Comparison of ENCODE assay signal across 33 cellular contexts in genomic region chr4:126799471-126799870, GRCh38.
A peak's percentile ranks its signal among the peaks of the same experiment; 100 is the strongest.
DNase-seq lines count a peak whose midpoint lies in the region; FAIRE-seq and TF ChIP-seq lines count a peak whose summit lies in the region.
"Had no signal": no experiment of that assay in that cellular context is flagged by ENCODE, and none has a peak within 500 bp of the region (broad histone marks: within the 10 kb centered on the region; RNA-seq: fewer than 3 reads in every experiment).

No MANE protein-coding gene starts in this region.

- no peak overlapping the region for H3K27ac ChIP-seq in astrocyte (ENCODE audit: low read depth, low read length)
- no peak overlapping the region for H3K27ac ChIP-seq in osteoblast (ENCODE audit: low read depth, low read length)
- H3K27ac ChIP-seq in Karpas-422 (ENCODE audit: low read length), result no peak overlapping the region
- H3K27ac ChIP-seq: A549, cardiac muscle cell, coronary artery, neutrophil, thoracic aorta, vagina had no signal

- H3K4me3 Mint-ChIP-seq in HFFc6 (no peak overlapping the region), astrocyte (ENCODE audit: unreplicated experiment) (no peak overlapping the region)
- H3K4me3 Mint-ChIP-seq: activated CD4-positive, alpha-beta memory T cell treated with anti-CD3 and anti-CD28 coated beads, Interleukin-2, amount 10 ng/mL, durations not matched to agents 7 days and 5 days; activated T-helper 17 cell treated with anti-CD3 and anti-CD28 coated beads, Interleukin-2, amount 50 U/mL, for 72 hours; B cell; endodermal cell; IgD-negative memory B cell; stimulated activated naive CD8-positive, alpha-beta T cell treated with anti-CD3 and anti-CD28 coated beads, Interleukin-15, Interleukin-2, amounts not matched to agents 100 ng/mL and 50 ng/mL, for 24 hours; T-helper 1 cell treated with Interleukin-12 subunit alpha and Interleukin-12 subunit beta and Interleukin-4 antibody, amounts not matched to agents 30 μg/mL and 1 μg/mL, for 36 hours had no signal

- H3K79me2 ChIP-seq in astrocyte (ENCODE audit: insufficient read depth, low read length), result no peaks in the 10 kb centered on the region
- no peaks in the 10 kb centered on the region for H3K79me2 ChIP-seq in osteoblast (ENCODE audit: insufficient read depth, low read length)
- no peaks in the 10 kb centered on the region for H3K79me2 ChIP-seq in Karpas-422 (ENCODE audit: low read length)

- no peaks in the 10 kb centered on the region for H3K27me3 Mint-ChIP-seq in HFFc6 (ENCODE audit: insufficient read depth)
- no peaks in the 10 kb centered on the region for H3K27me3 Mint-ChIP-seq in astrocyte (ENCODE audit: low read depth, unreplicated experiment)
- H3K27me3 Mint-ChIP-seq: activated CD4-positive, alpha-beta memory T cell treated with anti-CD3 and anti-CD28 coated beads, Interleukin-2, amount 10 ng/mL, durations not matched to agents 7 days and 5 days; activated T-helper 17 cell treated with anti-CD3 and anti-CD28 coated beads, Interleukin-2, amount 50 U/mL, for 72 hours; B cell; IgD-negative memory B cell; stimulated activated naive CD8-positive, alpha-beta T cell treated with anti-CD3 and anti-CD28 coated beads, Interleukin-15, Interleukin-2, amounts not matched to agents 100 ng/mL and 50 ng/mL, for 24 hours had no signal

- peak overlapping the region; percentile 47; the same call in 1 of the 2 replicates for H3K27ac Mint-ChIP-seq in HFFc6
- H3K27ac Mint-ChIP-seq in astrocyte (ENCODE audit: unreplicated experiment), result no peak overlapping the region
- H3K27ac Mint-ChIP-seq: activated CD4-positive, alpha-beta memory T cell treated with anti-CD3 and anti-CD28 coated beads, Interleukin-2, amount 10 ng/mL, durations not matched to agents 7 days and 5 days; activated T-helper 17 cell treated with anti-CD3 and anti-CD28 coated beads, Interleukin-2, amount 50 U/mL, for 72 hours; B cell; endodermal cell; IgD-negative memory B cell; stimulated activated naive CD8-positive, alpha-beta T cell treated with anti-CD3 and anti-CD28 coated beads, Interleukin-15, Interleukin-2, amounts not matched to agents 100 ng/mL and 50 ng/mL, for 24 hours; T-helper 1 cell treated with Interleukin-12 subunit alpha and Interleukin-12 subunit beta and Interleukin-4 antibody, amounts not matched to agents 30 μg/mL and 1 μg/mL, for 36 hours had no signal

- H3K27me3 ChIP-seq in astrocyte (ENCODE audit: insufficient read depth, low read length), result no peaks in the 10 kb centered on the region
- H3K27me3 ChIP-seq in osteoblast (ENCODE audit: insufficient read depth, low read length), result no peaks in the 10 kb centered on the region
- H3K27me3 ChIP-seq in Karpas-422 (ENCODE audit: low read length), result no peaks in the 10 kb centered on the region
- H3K27me3 ChIP-seq: cardiac muscle cell, MG63, neutrophil, vagina had no signal

- H3K4me3 ChIP-seq in astrocyte (ENCODE audit: insufficient read depth, low read depth, low read length) (no peak overlapping the region), osteoblast (ENCODE audit: insufficient read depth, low read length) (no peak overlapping the region), Karpas-422 (ENCODE audit: low read length) (no peak overlapping the region)
- H3K4me3 ChIP-seq: A549, cardiac muscle cell, coronary artery, MG63, thoracic aorta, vagina had no signal

- H3K4me2 ChIP-seq in astrocyte (ENCODE audit: low read length) (no peak overlapping the region), osteoblast (ENCODE audit: insufficient read depth, low read length) (no peak overlapping the region), Karpas-422 (ENCODE audit: low read depth, low read length, poor library complexity, severe bottlenecking) (no peak overlapping the region)
- H3K4me2 ChIP-seq: A549 had no signal

- DNase-seq in HFFc6 (no peak), astrocyte (ENCODE audit: low read depth) (no peak), fibroblast of the conjunctiva (ENCODE audit: low read depth) (peak; percentile 43), osteoblast (ENCODE audit: insufficient read length, low spot score, missing footprints) (no peak), NCI-H128 (lab: John Stamatoyannopoulos, UW; ENCODE audit: unreplicated experiment) (no peak), NCI-H1436 (lab: John Stamatoyannopoulos, UW) (no peak), Karpas-422 (no peak)
- DNase-seq in stimulated activated CD4-positive, alpha-beta T cell treated with anti-CD3 and anti-CD28 coated beads, Interleukin-2, amount 100 ng/mL, for 24 hours, result no peak
- DNase-seq: activated CD4-positive, alpha-beta memory T cell treated with anti-CD3 and anti-CD28 coated beads, Interleukin-2, amount 10 ng/mL, durations not matched to agents 7 days and 5 days; activated CD8-positive, alpha-beta memory T cell treated with anti-CD3 and anti-CD28 coated beads, Interleukin-2, amount 50 U/mL, for 48 hours; activated naive CD4-positive, alpha-beta T cell treated with anti-CD3 and anti-CD28 coated beads, Interleukin-2, amount 50 U/mL, for 16 hours; DMS153; endodermal cell; glutamatergic neuron; GOT3; MG63; NCI-H2081 treated with DMSO at 0.1 percent for 48 hours; NCI-H345; NCI-H748 treated with DMSO at 0.1 percent for 48 hours; SIG-M5 had no signal

- H3K9ac ChIP-seq in astrocyte (ENCODE audit: low read length) (no peak overlapping the region), Karpas-422 (ENCODE audit: low read length) (no peak overlapping the region)

- H3K9me3 ChIP-seq in astrocyte (ENCODE audit: insufficient read depth, low read depth, low read length) (no peaks in the 10 kb centered on the region), osteoblast (ENCODE audit: low read depth, low read length) (no peaks in the 10 kb centered on the region), Karpas-422 (ENCODE audit: low read length) (peaks cover 11% of the 10 kb centered on the region; the same call in 1 of the 2 replicates)
- H3K9me3 ChIP-seq: A549, MG63, neutrophil, thoracic aorta, vagina had no signal

- H3K4me1 Mint-ChIP-seq in HFFc6 (ENCODE audit: low read depth) (peaks cover 25% of the 10 kb centered on the region), astrocyte (ENCODE audit: low read depth, unreplicated experiment) (peaks cover 11% of the 10 kb centered on the region)
- H3K4me1 Mint-ChIP-seq: activated CD4-positive, alpha-beta memory T cell treated with anti-CD3 and anti-CD28 coated beads, Interleukin-2, amount 10 ng/mL, durations not matched to agents 7 days and 5 days; activated T-helper 17 cell treated with anti-CD3 and anti-CD28 coated beads, Interleukin-2, amount 50 U/mL, for 72 hours; B cell; IgD-negative memory B cell had no signal

- FAIRE-seq in astrocyte (lab: Jason Lieb, UNC), result peak; percentile 72
- FAIRE-seq: A549, RCC 7860, TTC549 had no signal

- H3K9me2 ChIP-seq in Karpas-422 (replicated peaks; ENCODE audit: insufficient read depth, low read length), result no peaks in the 10 kb centered on the region

- H3K9me3 Mint-ChIP-seq in HFFc6 (no peaks in the 10 kb centered on the region), astrocyte (ENCODE audit: unreplicated experiment) (no peaks in the 10 kb centered on the region)
- H3K9me3 Mint-ChIP-seq: activated CD4-positive, alpha-beta memory T cell treated with anti-CD3 and anti-CD28 coated beads, Interleukin-2, amount 10 ng/mL, durations not matched to agents 7 days and 5 days; activated T-helper 17 cell treated with anti-CD3 and anti-CD28 coated beads, Interleukin-2, amount 50 U/mL, for 72 hours; endodermal cell; T-helper 1 cell treated with Interleukin-12 subunit alpha and Interleukin-12 subunit beta and Interleukin-4 antibody, amounts not matched to agents 30 μg/mL and 1 μg/mL, for 36 hours had no signal

- TF ChIP-seq CTCF in HFFc6 (IDR thresholded peaks at IDR 0.05) (no peak), astrocyte (IDR thresholded peaks at IDR 0.05; ENCODE audit: insufficient read depth, low read depth, low read length) (no peak), osteoblast (IDR thresholded peaks at IDR 0.05; ENCODE audit: extremely low read depth, low read depth, low read length) (no peak)

- no peaks in the 10 kb centered on the region for H3K36me3 ChIP-seq in astrocyte (ENCODE audit: insufficient read depth, low read length)
- H3K36me3 ChIP-seq in osteoblast (ENCODE audit: insufficient read depth, low read length), result no peaks in the 10 kb centered on the region
- no peaks in the 10 kb centered on the region for H3K36me3 ChIP-seq in Karpas-422 (ENCODE audit: insufficient read depth, low read length)
- H3K36me3 ChIP-seq: cardiac muscle cell, MG63, neutrophil, thoracic aorta, vagina had no signal

- H3K36me3 Mint-ChIP-seq in HFFc6 (ENCODE audit: low read depth) (no peaks in the 10 kb centered on the region), astrocyte (ENCODE audit: low read depth, unreplicated experiment) (no peaks in the 10 kb centered on the region)
- H3K36me3 Mint-ChIP-seq: IgD-negative memory B cell had no signal

- H3K4me1 ChIP-seq in astrocyte (ENCODE audit: insufficient read depth, low read length), result peaks cover 4% of the 10 kb centered on the region
- H3K4me1 ChIP-seq in osteoblast (ENCODE audit: insufficient read depth, low read length), result peaks cover 4% of the 10 kb centered on the region
- no peaks in the 10 kb centered on the region for H3K4me1 ChIP-seq in Karpas-422 (ENCODE audit: low read length)
- H3K4me1 ChIP-seq: A549 had no signal

- no peaks in the 10 kb centered on the region for H4K20me1 ChIP-seq in astrocyte (ENCODE audit: insufficient read depth, low read length)
- H4K20me1 ChIP-seq in osteoblast (ENCODE audit: insufficient read depth, low read length), result no peaks in the 10 kb centered on the region
- no peaks in the 10 kb centered on the region for H4K20me1 ChIP-seq in Karpas-422 (ENCODE audit: insufficient read depth, low read depth, low read length)

- H2AFZ ChIP-seq in astrocyte (ENCODE audit: low read depth, low read length), result no peak overlapping the region
- H2AFZ ChIP-seq in osteoblast (ENCODE audit: low read length), result peak overlapping the region; percentile 30
- no peak overlapping the region for H2AFZ ChIP-seq in Karpas-422 (ENCODE audit: low read length)
